In the genomic region with DNA sequence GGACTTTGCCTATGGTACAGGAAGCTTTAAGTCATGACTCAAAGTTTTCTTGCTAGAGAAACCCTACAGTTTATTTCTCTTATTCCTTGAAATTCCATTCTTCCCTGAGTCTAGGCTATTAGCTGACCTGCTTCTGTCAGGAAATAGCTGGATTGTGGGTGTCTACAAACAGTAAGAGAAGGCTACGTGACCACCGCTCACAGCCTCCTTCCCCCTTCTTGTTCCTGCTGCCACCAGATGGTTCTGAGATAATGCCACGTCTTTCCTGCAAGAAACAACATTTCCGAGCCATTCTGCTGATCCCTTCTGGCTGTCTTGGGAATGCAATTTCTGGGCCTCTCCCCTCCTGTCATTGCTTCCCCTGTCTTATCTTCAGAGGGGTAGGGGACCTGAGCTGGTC, we compare ENCODE assay signal across 1 cellular context.
TF ChIP-seq lines count a peak whose summit lies in the region.

No MANE protein-coding gene starts in this region.

TF ChIP-seq in H1, 55 proteins besides CTCF, POLR2A, EP300 and RAD21 (continued from another document):
- TF ChIP-seq, protein P1, sequence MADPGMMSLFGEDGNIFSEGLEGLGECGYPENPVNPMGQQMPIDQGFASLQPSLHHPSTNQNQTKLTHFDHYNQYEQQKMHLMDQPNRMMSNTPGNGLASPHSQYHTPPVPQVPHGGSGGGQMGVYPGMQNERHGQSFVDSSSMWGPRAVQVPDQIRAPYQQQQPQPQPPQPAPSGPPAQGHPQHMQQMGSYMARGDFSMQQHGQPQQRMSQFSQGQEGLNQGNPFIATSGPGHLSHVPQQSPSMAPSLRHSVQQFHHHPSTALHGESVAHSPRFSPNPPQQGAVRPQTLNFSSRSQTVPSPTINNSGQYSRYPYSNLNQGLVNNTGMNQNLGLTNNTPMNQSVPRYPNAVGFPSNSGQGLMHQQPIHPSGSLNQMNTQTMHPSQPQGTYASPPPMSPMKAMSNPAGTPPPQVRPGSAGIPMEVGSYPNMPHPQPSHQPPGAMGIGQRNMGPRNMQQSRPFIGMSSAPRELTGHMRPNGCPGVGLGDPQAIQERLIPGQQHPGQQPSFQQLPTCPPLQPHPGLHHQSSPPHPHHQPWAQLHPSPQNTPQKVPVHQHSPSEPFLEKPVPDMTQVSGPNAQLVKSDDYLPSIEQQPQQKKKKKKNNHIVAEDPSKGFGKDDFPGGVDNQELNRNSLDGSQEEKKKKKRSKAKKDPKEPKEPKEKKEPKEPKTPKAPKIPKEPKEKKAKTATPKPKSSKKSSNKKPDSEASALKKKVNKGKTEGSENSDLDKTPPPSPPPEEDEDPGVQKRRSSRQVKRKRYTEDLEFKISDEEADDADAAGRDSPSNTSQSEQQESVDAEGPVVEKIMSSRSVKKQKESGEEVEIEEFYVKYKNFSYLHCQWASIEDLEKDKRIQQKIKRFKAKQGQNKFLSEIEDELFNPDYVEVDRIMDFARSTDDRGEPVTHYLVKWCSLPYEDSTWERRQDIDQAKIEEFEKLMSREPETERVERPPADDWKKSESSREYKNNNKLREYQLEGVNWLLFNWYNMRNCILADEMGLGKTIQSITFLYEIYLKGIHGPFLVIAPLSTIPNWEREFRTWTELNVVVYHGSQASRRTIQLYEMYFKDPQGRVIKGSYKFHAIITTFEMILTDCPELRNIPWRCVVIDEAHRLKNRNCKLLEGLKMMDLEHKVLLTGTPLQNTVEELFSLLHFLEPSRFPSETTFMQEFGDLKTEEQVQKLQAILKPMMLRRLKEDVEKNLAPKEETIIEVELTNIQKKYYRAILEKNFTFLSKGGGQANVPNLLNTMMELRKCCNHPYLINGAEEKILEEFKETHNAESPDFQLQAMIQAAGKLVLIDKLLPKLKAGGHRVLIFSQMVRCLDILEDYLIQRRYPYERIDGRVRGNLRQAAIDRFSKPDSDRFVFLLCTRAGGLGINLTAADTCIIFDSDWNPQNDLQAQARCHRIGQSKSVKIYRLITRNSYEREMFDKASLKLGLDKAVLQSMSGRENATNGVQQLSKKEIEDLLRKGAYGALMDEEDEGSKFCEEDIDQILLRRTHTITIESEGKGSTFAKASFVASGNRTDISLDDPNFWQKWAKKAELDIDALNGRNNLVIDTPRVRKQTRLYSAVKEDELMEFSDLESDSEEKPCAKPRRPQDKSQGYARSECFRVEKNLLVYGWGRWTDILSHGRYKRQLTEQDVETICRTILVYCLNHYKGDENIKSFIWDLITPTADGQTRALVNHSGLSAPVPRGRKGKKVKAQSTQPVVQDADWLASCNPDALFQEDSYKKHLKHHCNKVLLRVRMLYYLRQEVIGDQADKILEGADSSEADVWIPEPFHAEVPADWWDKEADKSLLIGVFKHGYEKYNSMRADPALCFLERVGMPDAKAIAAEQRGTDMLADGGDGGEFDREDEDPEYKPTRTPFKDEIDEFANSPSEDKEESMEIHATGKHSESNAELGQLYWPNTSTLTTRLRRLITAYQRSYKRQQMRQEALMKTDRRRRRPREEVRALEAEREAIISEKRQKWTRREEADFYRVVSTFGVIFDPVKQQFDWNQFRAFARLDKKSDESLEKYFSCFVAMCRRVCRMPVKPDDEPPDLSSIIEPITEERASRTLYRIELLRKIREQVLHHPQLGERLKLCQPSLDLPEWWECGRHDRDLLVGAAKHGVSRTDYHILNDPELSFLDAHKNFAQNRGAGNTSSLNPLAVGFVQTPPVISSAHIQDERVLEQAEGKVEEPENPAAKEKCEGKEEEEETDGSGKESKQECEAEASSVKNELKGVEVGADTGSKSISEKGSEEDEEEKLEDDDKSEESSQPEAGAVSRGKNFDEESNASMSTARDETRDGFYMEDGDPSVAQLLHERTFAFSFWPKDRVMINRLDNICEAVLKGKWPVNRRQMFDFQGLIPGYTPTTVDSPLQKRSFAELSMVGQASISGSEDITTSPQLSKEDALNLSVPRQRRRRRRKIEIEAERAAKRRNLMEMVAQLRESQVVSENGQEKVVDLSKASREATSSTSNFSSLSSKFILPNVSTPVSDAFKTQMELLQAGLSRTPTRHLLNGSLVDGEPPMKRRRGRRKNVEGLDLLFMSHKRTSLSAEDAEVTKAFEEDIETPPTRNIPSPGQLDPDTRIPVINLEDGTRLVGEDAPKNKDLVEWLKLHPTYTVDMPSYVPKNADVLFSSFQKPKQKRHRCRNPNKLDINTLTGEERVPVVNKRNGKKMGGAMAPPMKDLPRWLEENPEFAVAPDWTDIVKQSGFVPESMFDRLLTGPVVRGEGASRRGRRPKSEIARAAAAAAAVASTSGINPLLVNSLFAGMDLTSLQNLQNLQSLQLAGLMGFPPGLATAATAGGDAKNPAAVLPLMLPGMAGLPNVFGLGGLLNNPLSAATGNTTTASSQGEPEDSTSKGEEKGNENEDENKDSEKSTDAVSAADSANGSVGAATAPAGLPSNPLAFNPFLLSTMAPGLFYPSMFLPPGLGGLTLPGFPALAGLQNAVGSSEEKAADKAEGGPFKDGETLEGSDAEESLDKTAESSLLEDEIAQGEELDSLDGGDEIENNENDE (IDR thresholded peaks at IDR 0.05; ENCODE audit: insufficient replicate concordance, low read length) = no peak
- TF ChIP-seq CEBPB (IDR thresholded peaks at IDR 0.05; ENCODE audit: low read depth, low read length) = no peak
- no peak for TF ChIP-seq EGR1 (IDR thresholded peaks at IDR 0.05; ENCODE audit: borderline replicate concordance, low read depth, low read length)
- no peak for TF ChIP-seq SUZ12 (IDR thresholded peaks at IDR 0.05; ENCODE audit: low read length)
- TF ChIP-seq, protein P2, sequence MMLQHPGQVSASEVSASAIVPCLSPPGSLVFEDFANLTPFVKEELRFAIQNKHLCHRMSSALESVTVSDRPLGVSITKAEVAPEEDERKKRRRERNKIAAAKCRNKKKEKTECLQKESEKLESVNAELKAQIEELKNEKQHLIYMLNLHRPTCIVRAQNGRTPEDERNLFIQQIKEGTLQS (IDR thresholded peaks at IDR 0.05; ENCODE audit: insufficient read depth, low read depth, low read length) = no peak
- TF ChIP-seq POLR2AphosphoS5 (IDR thresholded peaks at IDR 0.05; ENCODE audit: low read depth, low read length) = no peak
- no peak for TF ChIP-seq GTF2F1 (IDR thresholded peaks at IDR 0.05; ENCODE audit: borderline replicate concordance, low read depth, low read length)
